Comparison of ENCODE assay signal across 30 cellular contexts in genomic region chr12:113167868-113168267, GRCh38. TPM values are rescaled to one million over a fixed set of nuclear protein-coding genes. Genes with fewer than 3 reads are reported as not detected.
"Had no signal": no experiment of that assay in that cellular context is flagged by ENCODE, and none has a peak within 500 bp of the region (broad histone marks: within the 10 kb centered on the region; RNA-seq: fewer than 3 reads in every experiment).

No MANE protein-coding gene starts in this region.

- DNase-seq: activated B cell treated with CpG ODN at 0.5 μM for 24 hours; activated CD4-positive, alpha-beta memory T cell treated with anti-CD3 and anti-CD28 coated beads for 36 hours; activated CD4-positive, alpha-beta T cell treated with anti-CD3 and anti-CD28 coated beads for 4 hours; activated CD4-positive, alpha-beta T cell treated with anti-CD3 and anti-CD28 coated beads, Interleukin-2, amount 50 U/mL, for 1 hour; activated CD4-positive, CD25-positive, alpha-beta regulatory T cell treated with anti-CD3 and anti-CD28 coated beads, Interleukin-2, amount 50 U/mL, for 72 hours; activated CD8-positive, alpha-beta memory T cell treated with anti-CD3 and anti-CD28 coated beads, Interleukin-2, amount 50 U/mL, for 4 hours; activated effector memory CD4-positive, alpha-beta T cell treated with Interleukin-2 at 50 U/mL for 16 hours; activated naive CD4-positive, alpha-beta T cell treated with anti-CD3 and anti-CD28 coated beads, Interleukin-2, amount 10 ng/mL, durations not matched to agents 7 days and 5 days; activated T-cell treated with anti-CD3 and anti-CD28 coated beads for 4 hours; activated T-cell treated with anti-CD3 and anti-CD28 coated beads, Interleukin-2, amount 50 U/mL, for 48 hours; amniotic stem cell; aorta; brain microvascular endothelial cell; central memory CD4-positive, alpha-beta T cell; MM.1S; MV-4-11; NCI-H1092; NCI-H1436 treated with DMSO at 0.1 percent for 48 hours; NCI-H1694 treated with DMSO at 0.1 percent for 48 hours; NCI-H2029; NCI-H345; NCI-H524 treated with DMSO at 0.1 percent for 48 hours; Right ventricle myocardium superior; SW 1271; T-helper 1 cell; T-helper 2 cell; T-helper 9 cell had no signal

- H3K9me3 Mint-ChIP-seq: activated B cell treated with CpG ODN at 0.5 μM for 24 hours; activated CD4-positive, alpha-beta memory T cell treated with anti-CD3 and anti-CD28 coated beads for 36 hours; activated naive CD4-positive, alpha-beta T cell treated with anti-CD3 and anti-CD28 coated beads, Interleukin-2, amount 10 ng/mL, durations not matched to agents 7 days and 5 days had no signal

- H3K4me3 Mint-ChIP-seq: activated B cell treated with CpG ODN at 0.5 μM for 24 hours; activated CD4-positive, alpha-beta memory T cell treated with anti-CD3 and anti-CD28 coated beads for 36 hours; activated naive CD4-positive, alpha-beta T cell treated with anti-CD3 and anti-CD28 coated beads, Interleukin-2, amount 10 ng/mL, durations not matched to agents 7 days and 5 days; activated naive CD8-positive, alpha-beta T cell had no signal

- H3K27ac ChIP-seq: brain microvascular endothelial cell, VCaP had no signal

- H3K27me3 ChIP-seq: brain microvascular endothelial cell had no signal

- H3K4me1 Mint-ChIP-seq: activated naive CD4-positive, alpha-beta T cell treated with anti-CD3 and anti-CD28 coated beads, Interleukin-2, amount 10 ng/mL, durations not matched to agents 7 days and 5 days had no signal

- H3K27ac Mint-ChIP-seq: activated B cell treated with CpG ODN at 0.5 μM for 24 hours; activated CD4-positive, alpha-beta memory T cell treated with anti-CD3 and anti-CD28 coated beads for 36 hours; activated naive CD4-positive, alpha-beta T cell treated with anti-CD3 and anti-CD28 coated beads, Interleukin-2, amount 10 ng/mL, durations not matched to agents 7 days and 5 days; activated naive CD8-positive, alpha-beta T cell had no signal

RNA-seq across cellular contexts. Expression of gene CFAP73, which starts 18.3 kb away (rescaled TPM):
- total RNA-seq: aorta, LHCN-M2, Right ventricle myocardium superior had no signal

RNA-seq across cellular contexts. Expression of gene RASAL1, which starts 32.3 kb away (rescaled TPM):
- total RNA-seq: aorta, LHCN-M2, Right ventricle myocardium superior had no signal
